15 cellular contexts compared by ENCODE assay signal in genomic region chr9:92620870-92621269, GRCh38.
"Had no signal": no experiment of that assay in that cellular context is flagged by ENCODE, and none has a peak within 500 bp of the region (broad histone marks: within the 10 kb centered on the region; RNA-seq: fewer than 3 reads in every experiment).

No MANE protein-coding gene starts in this region.

- H3K4me1 ChIP-seq: foreskin keratinocyte, parathyroid adenoma had no signal

- H3K27ac ChIP-seq: foreskin keratinocyte, parathyroid adenoma had no signal

- H3K4me1 Mint-ChIP-seq: naive B cell had no signal

- H3K27me3 Mint-ChIP-seq: activated CD4-positive, alpha-beta T cell treated with anti-CD3 and anti-CD28 coated beads, Interleukin-2, amount 10 ng/mL, durations not matched to agents 24 days and 14 days; naive B cell had no signal

- H3K79me2 ChIP-seq: parathyroid adenoma had no signal

- H3K9ac ChIP-seq: parathyroid adenoma had no signal

- H3K4me3 Mint-ChIP-seq: activated CD4-positive, alpha-beta T cell treated with anti-CD3 and anti-CD28 coated beads, Interleukin-2, amount 10 ng/mL, durations not matched to agents 24 days and 14 days; naive B cell; T-helper 2 cell treated with Interferon-gamma antibody and Interleukin-4, amounts not matched to agents 5 μg/mL and 100 μg/mL, for 36 hours had no signal

- DNase-seq: activated CD4-positive, alpha-beta T cell treated with anti-CD3 and anti-CD28 coated beads, Interleukin-2, amount 10 ng/mL, durations not matched to agents 24 days and 14 days; activated CD4-positive, CD25-positive, alpha-beta regulatory T cell; activated effector memory CD4-positive, alpha-beta T cell treated with Interleukin-2 at 50 U/mL for 16 hours; activated naive CD4-positive, alpha-beta T cell treated with anti-CD3 and anti-CD28 coated beads, Interleukin-2, amount 50 U/mL, for 16 hours; activated T-cell treated with anti-CD3 and anti-CD28 coated beads, Interleukin-2, amount 50 U/mL, for 1 hour; cortex of kidney; effector CD4-positive, alpha-beta T cell; foreskin keratinocyte; naive B cell; retina; stimulated activated CD4-positive, alpha-beta T cell treated with anti-CD3 and anti-CD28 coated beads, Interleukin-15, amount 100 ng/mL, for 24 hours; stimulated activated CD4-positive, alpha-beta T cell treated with anti-CD3 and anti-CD28 coated beads, Interleukin-4, amount 100 ng/mL, for 24 hours; stimulated activated naive CD4-positive, alpha-beta T cell treated with Interleukin-2 at 50 U/mL for 16 hours had no signal

- H3K27ac Mint-ChIP-seq: activated CD4-positive, alpha-beta T cell treated with anti-CD3 and anti-CD28 coated beads, Interleukin-2, amount 10 ng/mL, durations not matched to agents 24 days and 14 days; naive B cell; T-helper 2 cell treated with Interferon-gamma antibody and Interleukin-4, amounts not matched to agents 5 μg/mL and 100 μg/mL, for 36 hours had no signal

- ATAC-seq: foreskin keratinocyte had no signal

- H3K27me3 ChIP-seq: foreskin keratinocyte had no signal

- H3K9me3 Mint-ChIP-seq: activated CD4-positive, alpha-beta T cell treated with anti-CD3 and anti-CD28 coated beads, Interleukin-2, amount 10 ng/mL, durations not matched to agents 24 days and 14 days; naive B cell; T-helper 2 cell treated with Interferon-gamma antibody and Interleukin-4, amounts not matched to agents 5 μg/mL and 100 μg/mL, for 36 hours had no signal

- H2AFZ ChIP-seq: parathyroid adenoma had no signal
